6 cellular contexts compared by ENCODE assay signal in the genomic region with DNA sequence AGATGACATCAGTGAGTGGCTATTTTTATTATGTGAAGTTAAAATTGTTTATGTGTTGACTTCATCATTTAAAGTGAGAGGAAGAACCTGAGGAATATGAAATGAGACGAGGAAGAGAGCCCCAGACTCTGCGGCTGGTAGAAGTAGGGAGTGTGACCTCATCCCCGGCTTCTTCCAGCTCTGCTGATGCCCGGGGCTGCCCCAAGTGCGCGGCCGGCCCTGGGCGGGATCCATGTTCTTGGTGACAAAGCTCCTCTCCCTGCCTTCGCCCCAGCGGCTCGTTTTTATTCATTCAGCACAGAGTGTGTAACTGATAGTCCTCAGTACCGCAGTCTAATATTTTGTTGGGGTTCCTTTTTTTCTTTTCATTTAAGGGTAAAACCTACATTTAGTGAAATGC.
A peak's percentile ranks its signal among the peaks of the same experiment; 100 is the strongest.
DNase-seq lines count a peak whose midpoint lies in the region; ATAC-seq, FAIRE-seq and TF ChIP-seq lines count a peak whose summit lies in the region.
"Not testable (repeated sequence)": the region's sequence is repeated elsewhere in the genome, so short reads cannot be mapped to it uniquely, and the experiment has no call there.

No MANE protein-coding gene starts in this region.

- FAIRE-seq in A549 (lab: Jason Lieb, UNC): peak; percentile 59
- FAIRE-seq in K562 (lab: Jason Lieb, UNC): not testable (repeated sequence)

- TF ChIP-seq POLR2A in A549 (IDR thresholded peaks at IDR 0.05; ENCODE audit: low read length); K562 (conservative IDR thresholded peaks at IDR 0.05): not testable (repeated sequence)

- not testable (repeated sequence) for H3K4me1 ChIP-seq in A549; HEK293 (ENCODE audit: control insufficient read depth, insufficient read depth, low read length); K562 (replicated peaks in 1 of 2; ENCODE audit: control insufficient read depth in 2 of 2, insufficient read depth in 2 of 2, low read length in 2 of 2); upper lobe of right lung

- H3K4me3 ChIP-seq in A549; HEK293 (ENCODE audit: low read depth, low read length); K562; upper lobe of right lung: not testable (repeated sequence)

- TF ChIP-seq EP300 in A549 (IDR thresholded peaks at IDR 0.05); K562 (IDR thresholded peaks at IDR 0.05; ENCODE audit: low read length): not testable (repeated sequence)

- H3K36me3 ChIP-seq in HEK293 (ENCODE audit: control insufficient read depth in 2 of 2, insufficient read depth in 1 of 2, low read length in 2 of 2); K562 (ENCODE audit: control insufficient read depth, insufficient read depth, low read length); upper lobe of right lung: not testable (repeated sequence)

- not testable (repeated sequence) for H3K9me3 ChIP-seq in A549; HEK293 (ENCODE audit: control insufficient read depth, insufficient read depth, low read depth, low read length); K562 (replicated peaks; ENCODE audit: control insufficient read depth, insufficient read depth, low read depth, low read length); upper lobe of right lung

- H3K4me3 Mint-ChIP-seq in activated CD4-positive, alpha-beta T cell treated with anti-CD3 and anti-CD28 coated beads, Interleukin-2, amount 10 ng/mL, durations not matched to agents 24 days and 14 days; natural killer cell: not testable (repeated sequence)

- POLR2A ChIA-PET in A549 (lab: Yijun Ruan, JAX); HEK293 (lab: Yijun Ruan, JAX); K562 (lab: Yijun Ruan, JAX): not testable (repeated sequence)

- not testable (repeated sequence) for H3K36me3 Mint-ChIP-seq in activated CD4-positive, alpha-beta T cell treated with anti-CD3 and anti-CD28 coated beads, Interleukin-2, amount 10 ng/mL, durations not matched to agents 24 days and 14 days (ENCODE audit: low read depth); natural killer cell

- H3K79me2 ChIP-seq in K562 (ENCODE audit: control insufficient read depth, insufficient read depth, low read length): not testable (repeated sequence)

- not testable (repeated sequence) for TF ChIP-seq CTCF in A549 (IDR thresholded peaks at IDR 0.05); HEK293 (tag by site-specific recombination; IDR thresholded peaks at IDR 0.05); K562 (IDR thresholded peaks at IDR 0.05 in 2 of 3, conservative IDR thresholded peaks at IDR 0.05 in 1 of 3; ENCODE audit: insufficient read depth in 2 of 3, low read depth in 1 of 3, low read length in 3 of 3); natural killer cell (IDR thresholded peaks at IDR 0.05); upper lobe of right lung (IDR thresholded peaks at IDR 0.05)

- H3K4me2 ChIP-seq in A549; K562 (ENCODE audit: insufficient read depth, low read length): not testable (repeated sequence)

- H4K20me1 ChIP-seq in K562 (replicated peaks; ENCODE audit: control insufficient read depth, insufficient read depth, low read length): not testable (repeated sequence)

- DNase-seq in A549 (ENCODE audit: low read depth in 1 of 2, low spot score in 1 of 2); K562 (ENCODE audit: extremely low read depth in 1 of 4, low spot score in 3 of 4); natural killer cell; upper lobe of right lung: not testable (repeated sequence)
- DNase-seq in activated CD4-positive, alpha-beta T cell treated with anti-CD3 and anti-CD28 coated beads, Interleukin-2, amount 10 ng/mL, durations not matched to agents 24 days and 14 days: peak; percentile 51

- not testable (repeated sequence) for BruUV-seq in K562 (replicated peaks; lab: Mats Ljungman, UMichigan)

- H3K27me3 ChIP-seq in K562 (ENCODE audit: control insufficient read depth in 2 of 2, insufficient read depth in 2 of 2, low read length in 2 of 2); upper lobe of right lung: not testable (repeated sequence)

- intact Hi-C loops in activated CD4-positive, alpha-beta T cell treated with anti-CD3 and anti-CD28 coated beads, Interleukin-2, amount 10 ng/mL, durations not matched to agents 24 days and 14 days (cut with micrococcal nuclease); K562 (cut with micrococcal nuclease); natural killer cell (cut with micrococcal nuclease); upper lobe of right lung (cut with DNase I): not testable (repeated sequence)

- H3K9me3 Mint-ChIP-seq in activated CD4-positive, alpha-beta T cell treated with anti-CD3 and anti-CD28 coated beads, Interleukin-2, amount 10 ng/mL, durations not matched to agents 24 days and 14 days; natural killer cell: not testable (repeated sequence)

- H3K27ac ChIP-seq in A549; HEK293 (ENCODE audit: extremely low read depth, low read depth, low read length); K562 (ENCODE audit: extremely low read depth, low read depth, low read length); upper lobe of right lung: not testable (repeated sequence)

- ATAC-seq in A549: peak; percentile 11 to 57; a peak in 4 of 6 replicates
- peak; percentile 62 for ATAC-seq in K562
- peak in 2 of 3 donors; percentile 43 to 61 for ATAC-seq in natural killer cell
- ATAC-seq in upper lobe of right lung: peak; percentile 34

- CTCF ChIA-PET in A549 (lab: Yijun Ruan, JAX); HEK293 (lab: Yijun Ruan, JAX); K562 (lab: Yijun Ruan, JAX; ENCODE audit: low intra/inter-chr PET ratio): not testable (repeated sequence)

- not testable (repeated sequence) for H3K4me1 Mint-ChIP-seq in activated CD4-positive, alpha-beta T cell treated with anti-CD3 and anti-CD28 coated beads, Interleukin-2, amount 10 ng/mL, durations not matched to agents 24 days and 14 days; natural killer cell

- not testable (repeated sequence) for H3K27me3 Mint-ChIP-seq in activated CD4-positive, alpha-beta T cell treated with anti-CD3 and anti-CD28 coated beads, Interleukin-2, amount 10 ng/mL, durations not matched to agents 24 days and 14 days; natural killer cell (ENCODE audit: low read depth in 2 of 2)

- in situ Hi-C loops in K562 (cut with MboI): not testable (repeated sequence)

- H3K9me1 ChIP-seq in K562 (ENCODE audit: control insufficient read depth, insufficient read depth, low read length): not testable (repeated sequence)

- H2AFZ ChIP-seq in K562 (ENCODE audit: low read depth, low read length): not testable (repeated sequence)

- WGBS in A549 (ENCODE audit: missing lambda C conversion rate): 55% methylated on average over 12 of the region's 12 CpGs
- under 1% methylated on average over 12 of the region's 12 CpGs for WGBS in K562 (ENCODE audit: insufficient coverage, low coverage, missing lambda C conversion rate)

- TF ChIP-seq RAD21 in A549 (conservative IDR thresholded peaks at IDR 0.05 in 1 of 2, IDR thresholded peaks at IDR 0.05 in 1 of 2); K562 (CRISPR knock-in tag; conservative IDR thresholded peaks at IDR 0.05 in 1 of 2, IDR thresholded peaks at IDR 0.05 in 1 of 2): not testable (repeated sequence)

- H3K9ac ChIP-seq in K562 (ENCODE audit: insufficient read depth in 1 of 2, low read depth in 2 of 2, low read length in 2 of 2): not testable (repeated sequence)

- not testable (repeated sequence) for H3K27ac Mint-ChIP-seq in activated CD4-positive, alpha-beta T cell treated with anti-CD3 and anti-CD28 coated beads, Interleukin-2, amount 10 ng/mL, durations not matched to agents 24 days and 14 days; natural killer cell

TF ChIP-seq in HEK293, 187 proteins besides CTCF, POLR2A, EP300 and RAD21:
- TF ChIP-seq, protein P1, sequence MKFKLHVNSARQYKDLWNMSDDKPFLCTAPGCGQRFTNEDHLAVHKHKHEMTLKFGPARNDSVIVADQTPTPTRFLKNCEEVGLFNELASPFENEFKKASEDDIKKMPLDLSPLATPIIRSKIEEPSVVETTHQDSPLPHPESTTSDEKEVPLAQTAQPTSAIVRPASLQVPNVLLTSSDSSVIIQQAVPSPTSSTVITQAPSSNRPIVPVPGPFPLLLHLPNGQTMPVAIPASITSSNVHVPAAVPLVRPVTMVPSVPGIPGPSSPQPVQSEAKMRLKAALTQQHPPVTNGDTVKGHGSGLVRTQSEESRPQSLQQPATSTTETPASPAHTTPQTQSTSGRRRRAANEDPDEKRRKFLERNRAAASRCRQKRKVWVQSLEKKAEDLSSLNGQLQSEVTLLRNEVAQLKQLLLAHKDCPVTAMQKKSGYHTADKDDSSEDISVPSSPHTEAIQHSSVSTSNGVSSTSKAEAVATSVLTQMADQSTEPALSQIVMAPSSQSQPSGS (tag by site-specific recombination; IDR thresholded peaks at IDR 0.05; ENCODE audit: low read depth): peak; percentile 9; the same call in 1 of the 2 replicates
